In the genomic region with DNA sequence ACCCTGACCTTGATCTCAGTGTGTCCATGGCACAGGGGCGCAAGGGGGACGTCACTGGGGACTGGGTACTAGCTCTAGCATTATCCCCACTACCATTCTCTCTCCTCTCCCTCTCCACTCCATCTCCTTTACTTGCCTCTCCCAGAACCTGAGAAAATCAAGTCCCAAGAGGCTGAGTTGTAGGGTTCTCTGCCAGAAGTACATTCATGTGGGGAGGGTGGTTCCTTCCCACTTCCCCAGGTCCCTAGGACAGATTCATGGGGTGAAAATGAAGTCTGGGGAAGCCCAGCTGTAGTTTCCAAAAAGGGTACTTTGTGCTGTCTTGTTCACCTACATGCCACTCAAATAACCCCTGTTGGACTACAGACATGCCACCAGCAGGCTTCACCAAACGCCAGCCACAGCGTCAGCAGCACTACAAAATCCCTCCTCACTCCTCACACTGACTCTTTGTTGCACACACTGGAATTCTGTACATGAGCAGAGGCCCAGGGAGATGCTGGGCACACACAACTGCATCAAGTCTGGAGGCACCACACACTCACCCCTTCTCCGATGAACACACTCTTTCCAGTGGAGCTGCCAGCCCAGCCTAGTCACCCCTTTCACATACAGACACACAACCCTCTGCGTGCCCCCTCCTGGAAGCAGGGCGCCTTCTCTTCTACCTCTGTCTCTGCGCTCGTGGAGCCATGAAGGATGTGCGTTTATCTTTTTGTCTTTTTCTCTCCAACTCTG, we compare ENCODE assay signal across 11 cellular contexts. TPM values are rescaled to one million over a fixed set of nuclear protein-coding genes. Genes with fewer than 3 reads are reported as not detected.
A peak's percentile ranks its signal among the peaks of the same experiment; 100 is the strongest.
DNase-seq lines count a peak whose midpoint lies in the region; ATAC-seq and TF ChIP-seq lines count a peak whose summit lies in the region.
"Had no signal": no experiment of that assay in that cellular context is flagged by ENCODE, and none has a peak within 500 bp of the region (broad histone marks: within the 10 kb centered on the region; RNA-seq: fewer than 3 reads in every experiment).

No MANE protein-coding gene starts in this region.

- H3K4me3 Mint-ChIP-seq in IgD-negative memory B cell: peak overlapping the region; percentile 30 to 81 (median 72)
- H3K4me3 Mint-ChIP-seq in chondrocyte (ENCODE audit: unreplicated experiment): no peak overlapping the region
- peak overlapping the region in 7 of 10 donors; percentile 39 to 78 (median 69) for H3K4me3 Mint-ChIP-seq in naive thymus-derived CD8-positive, alpha-beta T cell

- ATAC-seq in naive thymus-derived CD8-positive, alpha-beta T cell: no peak
- no peak for ATAC-seq in HG02763 (IDR thresholded peaks at IDR 0.05; ENCODE audit: unreplicated experiment)

- POLR2A ChIA-PET in naive thymus-derived CD8-positive, alpha-beta T cell (lab: Charles Lee): interaction anchor here (0.5 to 1.7 kb wide), 7 partner anchors 9 to 154 kb away, joined by 3 to 6 read pairs (median 3); partner anchors contain the start of gene ITGB7

- H3K27me3 Mint-ChIP-seq in IgD-negative memory B cell (no peaks in the 10 kb centered on the region), chondrocyte (ENCODE audit: low read depth) (no peaks in the 10 kb centered on the region)
- H3K27me3 Mint-ChIP-seq in naive thymus-derived CD8-positive, alpha-beta T cell: no peaks in the 10 kb centered on the region

- H3K27ac Mint-ChIP-seq in IgD-negative memory B cell (peak overlapping the region in 1 of 3 donors; percentile 84), chondrocyte (ENCODE audit: unreplicated experiment) (peak overlapping the region; percentile 72)
- H3K27ac Mint-ChIP-seq in naive thymus-derived CD8-positive, alpha-beta T cell: peak overlapping the region; percentile 74 to 93 (median 88)

- H3K9me3 Mint-ChIP-seq in IgD-negative memory B cell: no peaks in the 10 kb centered on the region
- no peaks in the 10 kb centered on the region for H3K9me3 Mint-ChIP-seq in chondrocyte (ENCODE audit: low read depth)
- H3K9me3 Mint-ChIP-seq in naive thymus-derived CD8-positive, alpha-beta T cell: no peaks in the 10 kb centered on the region

- H3K27ac ChIP-seq in 22Rv1: peak overlapping the region; percentile 98
- H3K27ac ChIP-seq: parathyroid adenoma had no signal

- DNase-seq in chondrocyte (ENCODE audit: low spot score) (peak; percentile 43), H4 (ENCODE audit: low spot score) (no peak), AML-193 (lab: John Stamatoyannopoulos, UW) (no peak), NCI-H2107 (lab: John Stamatoyannopoulos, UW) (no peak)
- DNase-seq in naive thymus-derived CD8-positive, alpha-beta T cell: no peak
- DNase-seq: GOT3 had no signal

- TF ChIP-seq CTCF in 22Rv1 (IDR thresholded peaks at IDR 0.05) (no peak), chondrocyte (IDR thresholded peaks at IDR 0.05) (no peak)

- H3K36me3 Mint-ChIP-seq in IgD-negative memory B cell (no peaks in the 10 kb centered on the region), chondrocyte (ENCODE audit: low read depth) (peaks cover 2% of the 10 kb centered on the region)
- H3K36me3 Mint-ChIP-seq in naive thymus-derived CD8-positive, alpha-beta T cell: peaks cover 0 to 3% (median 0%) of the 10 kb centered on the region in 3 donors

- H3K4me1 Mint-ChIP-seq in IgD-negative memory B cell (peaks cover 4 to 16% (median 11%) of the 10 kb centered on the region in 3 donors), chondrocyte (ENCODE audit: low read depth) (peaks cover 52% of the 10 kb centered on the region)
- H3K4me1 Mint-ChIP-seq in naive thymus-derived CD8-positive, alpha-beta T cell: peaks cover 47 to 71% (median 60%) of the 10 kb centered on the region in 4 donors

RNA-seq across cellular contexts. Expression of gene RARG, which starts 6.9 kb away (rescaled TPM):
- polyA plus RNA-seq in IgD-negative memory B cell: 4.8 TPM
- total RNA-seq in chondrocyte: 19.4 to 30.0 TPM (median 21.7 TPM) in 3 replicates
- total RNA-seq in naive thymus-derived CD8-positive, alpha-beta T cell: 10 to 100 TPM; 57.8 to 60.4 TPM
- 10 to 100 TPM in 1 of 3 donors, 1 to 10 TPM in 2; 1.6 to 12.7 (median 3.8) TPM for polyA plus RNA-seq in naive thymus-derived CD8-positive, alpha-beta T cell
- total RNA-seq in H4 (2014; rRNA removed; shearing (Covaris generic)): 20.0 and 24.2 TPM in 2 replicates

RNA-seq across cellular contexts. Expression of gene ITGB7, which starts 18.0 kb away (rescaled TPM):
- 238 TPM for polyA plus RNA-seq in IgD-negative memory B cell
- 0.37 to 0.46 TPM in 2 of 3 replicates, not detected in the other for total RNA-seq in chondrocyte
- total RNA-seq in naive thymus-derived CD8-positive, alpha-beta T cell: 100 to 1,000 TPM; 353 to 362 TPM
- 100 to 1,000 TPM; 202 to 219 (median 206) TPM for polyA plus RNA-seq in naive thymus-derived CD8-positive, alpha-beta T cell
- total RNA-seq in H4 (2014; rRNA removed; shearing (Covaris generic)): 0.39 and 1.2 TPM in 2 replicates
- total RNA-seq: HT1080 had no signal

RNA-seq across cellular contexts. Expression of gene ESPL1, which starts 43.0 kb away (rescaled TPM):
- polyA plus RNA-seq in IgD-negative memory B cell: not detected
- 4.0 to 5.5 TPM (median 4.8 TPM) in 3 replicates for total RNA-seq in chondrocyte
- under 1 TPM; 0.27 to 0.81 TPM for total RNA-seq in naive thymus-derived CD8-positive, alpha-beta T cell
- not detected for polyA plus RNA-seq in naive thymus-derived CD8-positive, alpha-beta T cell
- total RNA-seq in H4 (2014; rRNA removed; shearing (Covaris generic)): 7.8 and 22.6 TPM in 2 replicates

RNA-seq across cellular contexts. Expression of gene CSAD, which starts 44.3 kb away (rescaled TPM):
- polyA plus RNA-seq in IgD-negative memory B cell: 0.58 TPM
- 24.3 to 34.6 TPM (median 27.1 TPM) in 3 replicates for total RNA-seq in chondrocyte
- 10 to 100 TPM; 50.8 to 53.4 TPM for total RNA-seq in naive thymus-derived CD8-positive, alpha-beta T cell
- polyA plus RNA-seq in naive thymus-derived CD8-positive, alpha-beta T cell: 1 to 10 TPM; 1.1 to 1.3 (median 1.2) TPM
- 0.66 and 2.8 TPM in 2 replicates for total RNA-seq in H4 (2014; rRNA removed; shearing (Covaris generic))

RNA-seq across cellular contexts. Expression of gene ZNF740, which starts 44.5 kb away (rescaled TPM):
- polyA plus RNA-seq in IgD-negative memory B cell: 5.0 TPM
- 27.3 to 36.7 TPM (median 28.0 TPM) in 3 replicates for total RNA-seq in chondrocyte
- total RNA-seq in naive thymus-derived CD8-positive, alpha-beta T cell: 100 to 1,000 TPM; 112 to 113 TPM
- 1 to 10 TPM; 2.8 to 3.5 (median 3.1) TPM for polyA plus RNA-seq in naive thymus-derived CD8-positive, alpha-beta T cell
- 4.7 and 6.3 TPM in 2 replicates for total RNA-seq in H4 (2014; rRNA removed; shearing (Covaris generic))

Comparison
In these comparisons a context has a peak if more than half of its experiments do, and no peak if none do; other contexts are left out.
1. RNA of gene ITGB7, which starts 18.0 kb away (total RNA-seq): 353 to 362 TPM in naive thymus-derived CD8-positive, alpha-beta T cell; 0.39 to 1.2 TPM in H4 and 0.37 to 0.46 TPM in chondrocyte; every median in the first group is over 100 times any median in the second.